Comparison of ENCODE assay signal across 20 cellular contexts in genomic region chr15:78836333-78836732, GRCh38. TPM values are rescaled to one million over a fixed set of nuclear protein-coding genes. Genes with fewer than 3 reads are reported as not detected.
DNase-seq lines count a peak whose midpoint lies in the region; ATAC-seq, FAIRE-seq and TF ChIP-seq lines count a peak whose summit lies in the region.
"Had no signal": no experiment of that assay in that cellular context is flagged by ENCODE, and none has a peak within 500 bp of the region (broad histone marks: within the 10 kb centered on the region; RNA-seq: fewer than 3 reads in every experiment).

No MANE protein-coding gene starts in this region.

- H2BK15ac ChIP-seq in neuronal stem cell (ENCODE audit: low read length) = no peak overlapping the region

- H3K9me3 ChIP-seq in HepG2 (ENCODE audit: low read length) = no peaks in the 10 kb centered on the region
- H3K9me3 ChIP-seq in right lobe of liver = no peaks in the 10 kb centered on the region
- no peaks in the 10 kb centered on the region for H3K9me3 ChIP-seq in K562 (replicated peaks; ENCODE audit: control insufficient read depth, insufficient read depth, low read depth, low read length)
- H3K9me3 ChIP-seq in neuronal stem cell (replicated peaks in 1 of 2; ENCODE audit: control insufficient read depth in 2 of 2, insufficient read depth in 1 of 2, low read depth in 1 of 2, low read length in 2 of 2) = no peaks in the 10 kb centered on the region
- H3K9me3 ChIP-seq: BLaER1 treated with 17β-estradiol and CSF1 and Interleukin-3, amounts not matched to agents 10 nM and 100 nM; Caco-2 had no signal

- no peak overlapping the region for H3K14ac ChIP-seq in neuronal stem cell (ENCODE audit: low read length)

- H3K4me3 ChIP-seq in HepG2 (replicated peaks in 1 of 3; ENCODE audit: insufficient read depth in 1 of 3, low read depth in 2 of 3, low read length in 3 of 3) (no peak overlapping the region), right lobe of liver (no peak overlapping the region), K562 (no peak overlapping the region), neuronal stem cell (ENCODE audit: low read length in 2 of 2) (no peak overlapping the region)
- H3K4me3 ChIP-seq: BLaER1 treated with 17β-estradiol and CSF1 and Interleukin-3, amounts not matched to agents 10 nM and 100 nM had no signal

- no peak overlapping the region for H3K9ac ChIP-seq in HepG2 (ENCODE audit: insufficient read depth, low read depth, low read length)
- no peak overlapping the region for H3K9ac ChIP-seq in K562 (ENCODE audit: insufficient read depth in 1 of 2, low read depth in 2 of 2, low read length in 2 of 2)
- H3K9ac ChIP-seq in neuronal stem cell (ENCODE audit: low read depth, low read length, poor library complexity) = no peak overlapping the region
- H3K9ac ChIP-seq: BLaER1 treated with 17β-estradiol and CSF1 and Interleukin-3, amounts not matched to agents 10 nM and 100 nM had no signal

- no peak for TF ChIP-seq CTCF in HepG2 (CRISPR knock-in tag; IDR thresholded peaks at IDR 0.05)
- TF ChIP-seq CTCF in right lobe of liver (IDR thresholded peaks at IDR 0.05) = no peak
- TF ChIP-seq CTCF in K562 (IDR thresholded peaks at IDR 0.05 in 2 of 3, conservative IDR thresholded peaks at IDR 0.05 in 1 of 3; ENCODE audit: insufficient read depth in 2 of 3, low read depth in 1 of 3, low read length in 3 of 3) = no peak

- intact Hi-C loops in HepG2 (cut with micrococcal nuclease; ENCODE audit: unreplicated experiment) = no loop called here
- intact Hi-C loops in right lobe of liver (cut with DNase I) = no loop called here
- intact Hi-C loops in K562 (cut with micrococcal nuclease) = no loop called here

- H4K20me1 ChIP-seq in HepG2 (ENCODE audit: insufficient read depth, low read length) (no peaks in the 10 kb centered on the region), K562 (replicated peaks; ENCODE audit: control insufficient read depth, insufficient read depth, low read length) (peaks cover 4% of the 10 kb centered on the region; the same call in 1 of the 2 replicates)
- H4K20me1 ChIP-seq: BLaER1 treated with 17β-estradiol and CSF1 and Interleukin-3, amounts not matched to agents 10 nM and 100 nM had no signal

- no peak for TF ChIP-seq RAD21 in HepG2 (CRISPR knock-in tag; IDR thresholded peaks at IDR 0.05)
- no peak for TF ChIP-seq RAD21 in K562 (CRISPR knock-in tag; conservative IDR thresholded peaks at IDR 0.05 in 1 of 2, IDR thresholded peaks at IDR 0.05 in 1 of 2)

- H3K79me1 ChIP-seq in neuronal stem cell (ENCODE audit: low read depth, low read length) = no peaks in the 10 kb centered on the region

- DNase-seq in HepG2 (ENCODE audit: low spot score) (no peak), right lobe of liver (no peak), K562 (ENCODE audit: extremely low read depth in 1 of 4, low spot score in 3 of 4) (no peak), neuronal stem cell (ENCODE audit: low spot score) (no peak)
- DNase-seq: 8988T; AML-193; Caco-2; Calu3; CD4-positive, alpha-beta T cell; CD8-positive, alpha-beta T cell; DMS79 treated with DMSO at 0.1 percent for 48 hours; GF-D8 had no signal

- TF ChIP-seq EP300 in HepG2 (IDR thresholded peaks at IDR 0.05; ENCODE audit: low read depth in 2 of 2, low read length in 2 of 2) (no peak), HepG2 (CRISPR knock-in tag; IDR thresholded peaks at IDR 0.05; ENCODE audit: borderline replicate concordance) (no peak), K562 (IDR thresholded peaks at IDR 0.05; ENCODE audit: low read length) (no peak)

- no peak overlapping the region for H4K91ac ChIP-seq in neuronal stem cell (ENCODE audit: low read depth, low read length, poor library complexity)

- H2BK12ac ChIP-seq in neuronal stem cell (ENCODE audit: low read length) = no peak overlapping the region

- BruUV-seq in HepG2 (replicated peaks; lab: Mats Ljungman, UMichigan) (no TSS peak), K562 (replicated peaks; lab: Mats Ljungman, UMichigan) (no TSS peak)

- H3K18ac ChIP-seq in neuronal stem cell (ENCODE audit: low read length) = no peak overlapping the region

- no peak overlapping the region for H2BK5ac ChIP-seq in neuronal stem cell (ENCODE audit: low read length)

- no peaks in the 10 kb centered on the region for H3K9me1 ChIP-seq in K562 (ENCODE audit: control insufficient read depth, insufficient read depth, low read length)

- peaks cover 2 to 26% of the 10 kb centered on the region in 2 experiments; a peak in 4 of 5 replicates for H3K27me3 ChIP-seq in HepG2 (ENCODE audit: control insufficient read depth in 1 of 2, insufficient read depth in 2 of 2, low read length in 2 of 2)
- H3K27me3 ChIP-seq in right lobe of liver = no peaks in the 10 kb centered on the region
- peaks cover 31 to 64% of the 10 kb centered on the region in 2 experiments for H3K27me3 ChIP-seq in K562 (ENCODE audit: control insufficient read depth in 2 of 2, insufficient read depth in 2 of 2, low read length in 2 of 2)
- no peaks in the 10 kb centered on the region for H3K27me3 ChIP-seq in neuronal stem cell (ENCODE audit: control insufficient read depth in 3 of 3, insufficient read depth in 3 of 3, low read depth in 1 of 3, low read length in 3 of 3)
- H3K27me3 ChIP-seq: BLaER1 treated with 17β-estradiol and CSF1 and Interleukin-3, amounts not matched to agents 10 nM and 100 nM had no signal

- FAIRE-seq in HepG2 (lab: Jason Lieb, UNC) (no peak), K562 (lab: Jason Lieb, UNC) (no peak)
- FAIRE-seq: A204.1, D721Med, G401.6, GM12891, GM19239 had no signal

- TF ChIP-seq POLR2A in HepG2 (IDR thresholded peaks at IDR 0.05; ENCODE audit: insufficient read depth in 1 of 2, low read depth in 2 of 2, low read length in 2 of 2) (no peak), right lobe of liver (IDR thresholded peaks at IDR 0.05) (no peak), K562 (conservative IDR thresholded peaks at IDR 0.05) (no peak)

- CTCF ChIA-PET in HepG2 (lab: Yijun Ruan, JAX; ENCODE audit: low intra/inter-chr PET ratio, low total read pairs) (no interaction called here), K562 (lab: Yijun Ruan, JAX; ENCODE audit: low intra/inter-chr PET ratio) (no interaction called here)

- no peak overlapping the region for H3K4ac ChIP-seq in neuronal stem cell (ENCODE audit: low read length)

- in situ Hi-C loops in HepG2 (cut with HindIII; ENCODE audit: extremely low pct_ligation_motif_present, low pct_unique_long_range_greater_than_20kb) = no loop called here
- in situ Hi-C loops in K562 (cut with MboI) = no loop called here

- H2AK5ac ChIP-seq in neuronal stem cell (ENCODE audit: low read depth, low read length) = no peak overlapping the region

- H3K23ac ChIP-seq in neuronal stem cell (ENCODE audit: low read depth, low read length, poor library complexity) = no peak overlapping the region

- H3K27ac ChIP-seq in HepG2 (ENCODE audit: extremely low read length, insufficient read depth, low read length) (no peak overlapping the region), right lobe of liver (no peak overlapping the region), K562 (ENCODE audit: extremely low read depth, low read depth, low read length) (no peak overlapping the region), neuronal stem cell (replicated peaks; ENCODE audit: low read length) (no peak overlapping the region)
- H3K27ac ChIP-seq: BLaER1 treated with 17β-estradiol and CSF1 and Interleukin-3, amounts not matched to agents 10 nM and 100 nM; C4-2B had no signal

- POLR2A ChIA-PET in HepG2 (lab: Yijun Ruan, JAX) (no interaction called here), K562 (lab: Yijun Ruan, JAX) (interaction anchor here (1.0 kb wide), 1 partner anchor 8 kb away, joined by 4 read pairs; no protein-coding TSS in a partner anchor)

- no peak overlapping the region for H4K8ac ChIP-seq in neuronal stem cell (ENCODE audit: low read depth, low read length)

- H3K4me2 ChIP-seq in HepG2 (ENCODE audit: low read depth, low read length) = no peak overlapping the region
- H3K4me2 ChIP-seq in K562 (ENCODE audit: insufficient read depth, low read length) = no peak overlapping the region
- no peak overlapping the region for H3K4me2 ChIP-seq in neuronal stem cell (ENCODE audit: insufficient read depth, low read length, poor library complexity, severe bottlenecking)
- H3K4me2 ChIP-seq: BLaER1 treated with 17β-estradiol and CSF1 and Interleukin-3, amounts not matched to agents 10 nM and 100 nM had no signal

- H3K4me1 ChIP-seq in HepG2 (ENCODE audit: insufficient read depth, low read length) (peaks cover 7% of the 10 kb centered on the region; the same call in 1 of the 2 replicates), right lobe of liver (no peaks in the 10 kb centered on the region), K562 (replicated peaks in 1 of 2; ENCODE audit: control insufficient read depth in 2 of 2, insufficient read depth in 2 of 2, low read length in 2 of 2) (peaks cover 0 to 6% of the 10 kb centered on the region in 2 experiments; a peak in 2 of 5 replicates), neuronal stem cell (ENCODE audit: control insufficient read depth in 2 of 2, insufficient read depth in 1 of 2, low read depth in 1 of 2, low read length in 2 of 2) (peaks cover 3 to 10% of the 10 kb centered on the region in 2 donors)
- H3K4me1 ChIP-seq: Caco-2 had no signal

- H3K79me2 ChIP-seq in HepG2 (ENCODE audit: insufficient read depth, low read length) (no peaks in the 10 kb centered on the region), K562 (ENCODE audit: control insufficient read depth, insufficient read depth, low read length) (no peaks in the 10 kb centered on the region)

- no peak overlapping the region for H2BK120ac ChIP-seq in neuronal stem cell (ENCODE audit: low read depth, low read length)

- WGBS in HepG2 (ENCODE audit: low lambda C conversion rate) = 50% methylated on average over 1 of the region's 1 CpG
- 83% methylated on average over 1 of the region's 1 CpG for whole genome bisulfite sequencing in right lobe of liver (ENCODE audit: insufficient coverage, low coverage, low lambda C conversion rate, missing lambda C conversion rate)
- WGBS in K562 (ENCODE audit: insufficient coverage, low coverage, missing lambda C conversion rate) = 0% methylated on average over 1 of the region's 1 CpG
- WGBS in neuronal stem cell (ENCODE audit: extremely low coverage in 2 of 2, insufficient read length in 2 of 2, insufficient replicate concordance in 1 of 2), 2 donors = no CpG with 5 or more reads among the region's 1 CpG

- H3K36me3 ChIP-seq in HepG2 (replicated peaks in 1 of 2; ENCODE audit: control insufficient read depth in 1 of 2, insufficient read depth in 2 of 2, low read length in 2 of 2) (no peaks in the 10 kb centered on the region), right lobe of liver (no peaks in the 10 kb centered on the region), K562 (ENCODE audit: control insufficient read depth, insufficient read depth, low read length) (no peaks in the 10 kb centered on the region), neuronal stem cell (replicated peaks in 1 of 2; ENCODE audit: control insufficient read depth in 2 of 2, insufficient read depth in 2 of 2, low read length in 2 of 2) (no peaks in the 10 kb centered on the region)
- H3K36me3 ChIP-seq: BLaER1 treated with 17β-estradiol and CSF1 and Interleukin-3, amounts not matched to agents 10 nM and 100 nM had no signal

- no peak overlapping the region for H2AFZ ChIP-seq in HepG2 (ENCODE audit: low read length)
- H2AFZ ChIP-seq in K562 (ENCODE audit: low read depth, low read length) = no peak overlapping the region
- no peak overlapping the region for H2AFZ ChIP-seq in neuronal stem cell (ENCODE audit: low read length)

- no peak for ATAC-seq in HepG2
- ATAC-seq in right lobe of liver = no peak
- no peak for ATAC-seq in K562
- no peak for ATAC-seq in GM21576 (IDR thresholded peaks at IDR 0.05; ENCODE audit: unreplicated experiment)
- ATAC-seq: CD8-positive, alpha-beta T cell had no signal

RNA-seq across cellular contexts. Expression of gene ADAMTS7, which starts 25.1 kb away (rescaled TPM):
- total RNA-seq in HepG2 (2016; rRNA removed; fragmentation: Illumina TruSeq; extraction: Trizol) (0.09 TPM in 1 of 2 replicates, not detected in the other), right lobe of liver (1 to 10 TPM in 3 of 6 experiments, under 1 TPM in 3; 0.49 to 1.4 (median 1.1) TPM), K562 (2014; rRNA removed) (not detected in 2 replicates), K562 (2014; rRNA removed; fragmentation: Illumina TruSeq; extraction: Trizol) (not detected in 2 replicates), K562 (2015; rRNA removed; fragmentation: Illumina TruSeq; extraction: Trizol) (not detected in 2 replicates), K562 (2021) (0.07 and 0.13 TPM in 2 replicates)
- not detected in 2 replicates for total RNA-seq in HepG2 (2016; cell fraction: cytosol; rRNA removed; fragmentation: Illumina TruSeq; extraction: Trizol; ENCODE audit: low read depth)
- total RNA-seq in HepG2 (2016; cell fraction: insoluble cytoplasmic fraction; rRNA removed; fragmentation: Illumina TruSeq; extraction: Trizol) = 0.15 TPM in 1 of 2 replicates, not detected in the other
- 0.07 and 0.12 TPM in 2 replicates for total RNA-seq in HepG2 (2016; cell fraction: membrane; rRNA removed; fragmentation: Illumina TruSeq; extraction: Trizol)
- total RNA-seq in HepG2 (2016; cell fraction: nucleus; rRNA removed; fragmentation: Illumina TruSeq; extraction: Trizol) = 0.19 and 0.28 TPM in 2 replicates
- polyA plus RNA-seq in HepG2 (2011; rRNA removed) (0.12 and 0.16 TPM in 2 replicates), K562 (2011; rRNA removed) (0.12 TPM in 1 of 2 replicates, not detected in the other), K562 (2014; fragmentation: Illumina TruSeq; extraction: Trizol) (not detected in 2 replicates), K562 (2014; fragmentation: Nextera tagmentation; extraction: Ambion mirVana) (not detected), K562 (2014; rRNA removed) (0.05 TPM in 1 of 2 replicates, not detected in the other)
- polyA plus RNA-seq in HepG2 (2011; cell fraction: cytosol; rRNA removed) = 0.15 and 0.19 TPM in 2 replicates
- 1.6 and 1.8 TPM in 2 replicates for polyA plus RNA-seq in HepG2 (2011; cell fraction: nucleus; rRNA removed)
- polyA plus RNA-seq in HepG2 (2012) = 0.17 TPM in 1 of 2 replicates, not detected in the other
- polyA plus RNA-seq in HepG2 (2016; cell fraction: cytosol; fragmentation: Illumina TruSeq; extraction: Trizol; ENCODE audit: low read depth) = 0.09 TPM in 1 of 2 replicates, not detected in the other
- polyA plus RNA-seq in HepG2 (2016; cell fraction: insoluble cytoplasmic fraction; fragmentation: Illumina TruSeq; extraction: Trizol; ENCODE audit: low read depth) = 0.05 and 0.12 TPM in 2 replicates
- not detected in 2 replicates for polyA plus RNA-seq in HepG2 (2016; cell fraction: membrane; fragmentation: Illumina TruSeq; extraction: Trizol; ENCODE audit: low read depth)
- 0.16 and 0.21 TPM in 2 replicates for polyA plus RNA-seq in HepG2 (2016; cell fraction: nucleus; fragmentation: Illumina TruSeq; extraction: Trizol; ENCODE audit: insufficient read depth, low read depth)
- polyA minus RNA-seq in HepG2 (2011; rRNA and poly(A)+ RNA removed; ENCODE audit: low replicate concordance) = 0.32 and 0.68 TPM in 2 replicates
- polyA minus RNA-seq in HepG2 (2011; cell fraction: cytosol; rRNA and poly(A)+ RNA removed) = 0.18 and 0.20 TPM in 2 replicates
- 0.13 and 0.75 TPM in 2 replicates for polyA minus RNA-seq in HepG2 (2011; cell fraction: nucleus; rRNA and poly(A)+ RNA removed)
- total RNA-seq in K562 (2011; cell fraction: chromatin; rRNA removed; ENCODE audit: low replicate concordance) = 0.76 TPM in 1 of 2 replicates, not detected in the other
- total RNA-seq in K562 (2011; cell fraction: nucleolus; rRNA removed) = 0.13 and 0.50 TPM in 2 replicates
- 0.31 TPM in 1 of 2 replicates, not detected in the other for total RNA-seq in K562 (2011; cell fraction: nucleoplasm; rRNA removed)
- polyA plus RNA-seq in K562 (2011; cell fraction: cytosol; rRNA removed) = 0.06 and 0.09 TPM in 2 replicates
- 0.11 and 0.13 TPM in 2 replicates for polyA plus RNA-seq in K562 (2011; cell fraction: nucleus; rRNA removed)
- polyA plus RNA-seq in K562 (2012) = 0.03 and 0.21 TPM in 2 replicates
- polyA minus RNA-seq in K562 (2011; rRNA and poly(A)+ RNA removed) = 0.12 and 0.18 TPM in 2 replicates
- not detected in 2 replicates for polyA minus RNA-seq in K562 (2011; cell fraction: cytosol; rRNA and poly(A)+ RNA removed)
- polyA minus RNA-seq in K562 (2011; cell fraction: nucleus; rRNA and poly(A)+ RNA removed) = 0.13 and 0.22 TPM in 2 replicates
- polyA plus RNA-seq in neuronal stem cell (2013, experiment 1 of 2) = 36.9 TPM
- polyA plus RNA-seq in neuronal stem cell (2013, experiment 2 of 2) = 37.0 TPM
- total RNA-seq: CD8-positive, alpha-beta T cell had no signal

RNA-seq across cellular contexts. Expression of gene MORF4L1, which starts 36.4 kb away (rescaled TPM):
- total RNA-seq in HepG2 (2016; rRNA removed; fragmentation: Illumina TruSeq; extraction: Trizol) (218 and 361 TPM in 2 replicates), right lobe of liver (100 to 1,000 TPM in 4 of 6 experiments, 10 to 100 TPM in 2; 86.9 to 126 (median 115) TPM), K562 (2014; rRNA removed) (202 and 281 TPM in 2 replicates), K562 (2014; rRNA removed; fragmentation: Illumina TruSeq; extraction: Trizol) (127 and 157 TPM in 2 replicates), K562 (2015; rRNA removed; fragmentation: Illumina TruSeq; extraction: Trizol) (193 and 197 TPM in 2 replicates), K562 (2021) (187 and 240 TPM in 2 replicates)
- 66.4 and 72.5 TPM in 2 replicates for total RNA-seq in HepG2 (2016; cell fraction: cytosol; rRNA removed; fragmentation: Illumina TruSeq; extraction: Trizol; ENCODE audit: low read depth)
- total RNA-seq in HepG2 (2016; cell fraction: insoluble cytoplasmic fraction; rRNA removed; fragmentation: Illumina TruSeq; extraction: Trizol) = 223 and 347 TPM in 2 replicates
- 116 and 131 TPM in 2 replicates for total RNA-seq in HepG2 (2016; cell fraction: membrane; rRNA removed; fragmentation: Illumina TruSeq; extraction: Trizol)
- total RNA-seq in HepG2 (2016; cell fraction: nucleus; rRNA removed; fragmentation: Illumina TruSeq; extraction: Trizol) = 154 and 168 TPM in 2 replicates
- polyA plus RNA-seq in HepG2 (2011; rRNA removed) (182 and 219 TPM in 2 replicates), K562 (2011; rRNA removed) (268 and 400 TPM in 2 replicates), K562 (2014; fragmentation: Illumina TruSeq; extraction: Trizol) (497 and 578 TPM in 2 replicates), K562 (2014; fragmentation: Nextera tagmentation; extraction: Ambion mirVana) (100 to 1,000 TPM; 244 to 365 TPM), K562 (2014; rRNA removed) (454 and 615 TPM in 2 replicates)
- polyA plus RNA-seq in HepG2 (2011; cell fraction: cytosol; rRNA removed) = 86.8 and 139 TPM in 2 replicates
- 33.5 and 47.3 TPM in 2 replicates for polyA plus RNA-seq in HepG2 (2011; cell fraction: nucleus; rRNA removed)
- 278 and 287 TPM in 2 replicates for polyA plus RNA-seq in HepG2 (2012)
- 106 and 118 TPM in 2 replicates for polyA plus RNA-seq in HepG2 (2016; cell fraction: cytosol; fragmentation: Illumina TruSeq; extraction: Trizol; ENCODE audit: low read depth)
- 520 and 546 TPM in 2 replicates for polyA plus RNA-seq in HepG2 (2016; cell fraction: insoluble cytoplasmic fraction; fragmentation: Illumina TruSeq; extraction: Trizol; ENCODE audit: low read depth)
- 179 and 180 TPM in 2 replicates for polyA plus RNA-seq in HepG2 (2016; cell fraction: membrane; fragmentation: Illumina TruSeq; extraction: Trizol; ENCODE audit: low read depth)
- polyA plus RNA-seq in HepG2 (2016; cell fraction: nucleus; fragmentation: Illumina TruSeq; extraction: Trizol; ENCODE audit: insufficient read depth, low read depth) = 220 and 225 TPM in 2 replicates
- 31.6 and 63.1 TPM in 2 replicates for polyA minus RNA-seq in HepG2 (2011; rRNA and poly(A)+ RNA removed; ENCODE audit: low replicate concordance)
- 79.8 and 80.8 TPM in 2 replicates for polyA minus RNA-seq in HepG2 (2011; cell fraction: cytosol; rRNA and poly(A)+ RNA removed)
- polyA minus RNA-seq in HepG2 (2011; cell fraction: nucleus; rRNA and poly(A)+ RNA removed) = 155 and 159 TPM in 2 replicates
- 78.8 and 247 TPM in 2 replicates for total RNA-seq in K562 (2011; cell fraction: chromatin; rRNA removed; ENCODE audit: low replicate concordance)
- total RNA-seq in K562 (2011; cell fraction: nucleolus; rRNA removed) = 43.7 and 63.3 TPM in 2 replicates
- total RNA-seq in K562 (2011; cell fraction: nucleoplasm; rRNA removed) = 127 and 191 TPM in 2 replicates
- polyA plus RNA-seq in K562 (2011; cell fraction: cytosol; rRNA removed) = 61.7 and 122 TPM in 2 replicates
- polyA plus RNA-seq in K562 (2011; cell fraction: nucleus; rRNA removed) = 49.9 and 79.3 TPM in 2 replicates
- polyA plus RNA-seq in K562 (2012) = 208 and 400 TPM in 2 replicates
- polyA minus RNA-seq in K562 (2011; rRNA and poly(A)+ RNA removed) = 149 and 157 TPM in 2 replicates
- 46.6 and 48.9 TPM in 2 replicates for polyA minus RNA-seq in K562 (2011; cell fraction: cytosol; rRNA and poly(A)+ RNA removed)
- polyA minus RNA-seq in K562 (2011; cell fraction: nucleus; rRNA and poly(A)+ RNA removed) = 35.3 and 77.4 TPM in 2 replicates
- polyA plus RNA-seq in neuronal stem cell (2013, experiment 1 of 2) = 744 TPM
- polyA plus RNA-seq in neuronal stem cell (2013, experiment 2 of 2) = 748 TPM

Comparison
In these comparisons a context has a peak if more than half of its experiments do, and no peak if none do; other contexts are left out.
1. Of the 241 proteins assayed by ChIP-seq in both HepG2 and K562: peak only in HepG2: none; only in K562: ZFP36; in both: none; in neither: 240.